16 cellular contexts compared by ENCODE assay signal in genomic region chr16:86570542-86571196, GRCh38. TPM values are rescaled to one million over a fixed set of nuclear protein-coding genes. Genes with fewer than 3 reads are reported as not detected.
DNase-seq lines count a peak whose midpoint lies in the region; ATAC-seq and TF ChIP-seq lines count a peak whose summit lies in the region.
"Had no signal": no experiment of that assay in that cellular context is flagged by ENCODE, and none has a peak within 500 bp of the region (broad histone marks: within the 10 kb centered on the region; RNA-seq: fewer than 3 reads in every experiment).

No MANE protein-coding gene starts in this region.

- H3K9ac ChIP-seq in GM23248: peak overlapping the region; percentile 88
- peak overlapping the region; percentile 34 for H3K9ac ChIP-seq in SU-DHL-6 (ENCODE audit: low read length)

- peak overlapping the region; percentile 79 for H3K4me3 ChIP-seq in GM23248
- peak overlapping the region; percentile 22 for H3K4me3 ChIP-seq in SU-DHL-6 (ENCODE audit: insufficient read depth, low read length, poor library complexity, severe bottlenecking)
- H3K4me3 ChIP-seq in fibroblast of pulmonary artery (replicated peaks; ENCODE audit: low read depth, low read length): peak overlapping the region; percentile 77
- peak overlapping the region; percentile 78 for H3K4me3 ChIP-seq in retinal pigment epithelial cell (ENCODE audit: low read length)
- H3K4me3 ChIP-seq: body of pancreas, SK-N-MC had no signal

- H3K36me3 Mint-ChIP-seq in activated CD4-positive, alpha-beta memory T cell treated with anti-CD3 and anti-CD28 coated beads for 36 hours: no peaks in the 10 kb centered on the region

- no peak for ATAC-seq in HG02840 (IDR thresholded peaks at IDR 0.05; ENCODE audit: low FRiP score, unreplicated experiment)
- ATAC-seq: activated T-cell treated with anti-CD3 and anti-CD28 coated beads, Interleukin-2, amount 50 U/mL, for 72 hours; body of pancreas had no signal

- no peaks in the 10 kb centered on the region for H4K20me1 ChIP-seq in GM23248 (ENCODE audit: insufficient read depth)
- H4K20me1 ChIP-seq in SU-DHL-6 (ENCODE audit: low read depth, low read length): no peaks in the 10 kb centered on the region

- H3K9me3 Mint-ChIP-seq in activated CD4-positive, alpha-beta memory T cell treated with anti-CD3 and anti-CD28 coated beads for 36 hours: no peaks in the 10 kb centered on the region
- H3K9me3 Mint-ChIP-seq: activated T-cell treated with anti-CD3 and anti-CD28 coated beads, Interleukin-2, amount 50 U/mL, for 72 hours had no signal

- H3K4me3 Mint-ChIP-seq in activated CD4-positive, alpha-beta memory T cell treated with anti-CD3 and anti-CD28 coated beads for 36 hours: no peak overlapping the region
- H3K4me3 Mint-ChIP-seq: activated T-cell treated with anti-CD3 and anti-CD28 coated beads, Interleukin-2, amount 50 U/mL, for 72 hours had no signal

- POLR2A ChIA-PET in activated CD4-positive, alpha-beta memory T cell treated with anti-CD3 and anti-CD28 coated beads for 36 hours (lab: Charles Lee): no interaction called here

- H3K27me3 ChIP-seq in GM23248 (replicated peaks; ENCODE audit: insufficient read depth): peaks cover 3% of the 10 kb centered on the region; the same call in 1 of the 2 replicates
- H3K27me3 ChIP-seq in SU-DHL-6 (ENCODE audit: low read length): no peaks in the 10 kb centered on the region

- H3K4me1 ChIP-seq in GM23248 (ENCODE audit: insufficient read depth): peaks cover 24% of the 10 kb centered on the region; the same call in 1 of the 2 replicates

- H3K27me3 Mint-ChIP-seq in activated CD4-positive, alpha-beta memory T cell treated with anti-CD3 and anti-CD28 coated beads for 36 hours: peaks cover 59% of the 10 kb centered on the region

- H3K4me2 ChIP-seq in GM23248 (ENCODE audit: unreplicated experiment) (peak overlapping the region; percentile 70), SU-DHL-6 (ENCODE audit: low read depth, low read length, poor library complexity, severe bottlenecking) (peak overlapping the region; percentile 51)

- in situ Hi-C loops in GM23248 (cut with MboI): no loop called here

- peaks cover 16% of the 10 kb centered on the region for H3F3A ChIP-seq in GM23248 (ENCODE audit: insufficient read depth)
- H3F3A ChIP-seq in SU-DHL-6 (ENCODE audit: insufficient read depth): 0 out of 2 replicates have a peak, but pooled peaks cover 4% of the 10 kb centered on the region

- H3K9me2 ChIP-seq in GM23248 (ENCODE audit: insufficient read depth) (no peaks in the 10 kb centered on the region), SU-DHL-6 (replicated peaks; ENCODE audit: insufficient read depth, low read length) (no peaks in the 10 kb centered on the region)

- WGBS in GM23248 (ENCODE audit: low coverage in 1 of 2, low lambda C conversion rate in 2 of 2, missing lambda C conversion rate in 2 of 2), 2 experiments: 71 to 73% methylated on average over 16 of the region's 16 CpGs

- no peak overlapping the region for H3K27ac Mint-ChIP-seq in activated CD4-positive, alpha-beta memory T cell treated with anti-CD3 and anti-CD28 coated beads for 36 hours
- H3K27ac Mint-ChIP-seq: activated T-cell treated with anti-CD3 and anti-CD28 coated beads, Interleukin-2, amount 50 U/mL, for 72 hours had no signal

- no peak for DNase-seq in GM23248
- DNase-seq in fibroblast of pulmonary artery (ENCODE audit: low read depth): no peak
- DNase-seq in retinal pigment epithelial cell (ENCODE audit: low read depth): no peak
- DNase-seq in activated CD4-positive, alpha-beta memory T cell treated with anti-CD3 and anti-CD28 coated beads for 36 hours: no peak
- DNase-seq in activated effector memory CD4-positive, alpha-beta T cell treated with Interleukin-2 at 50 U/mL for 16 hours: no peak
- DNase-seq: activated CD4-positive, alpha-beta T cell treated with anti-CD3 and anti-CD28 coated beads for 1 hour; activated T-cell treated with anti-CD3 and anti-CD28 coated beads, Interleukin-2, amount 50 U/mL, for 72 hours; body of pancreas; NCI-H1417; NCI-H748 treated with DMSO at 0.1 percent for 48 hours; occipital lobe; stimulated activated CD4-positive, alpha-beta T cell treated with anti-CD3 and anti-CD28 coated beads, Interleukin-4, amount 100 ng/mL, for 1 hour; stimulated activated naive CD4-positive, alpha-beta T cell had no signal

- peaks cover 69% of the 10 kb centered on the region for H3K79me2 ChIP-seq in GM23248 (ENCODE audit: insufficient read depth)
- H3K79me2 ChIP-seq in SU-DHL-6 (ENCODE audit: insufficient read depth, low read length): no peaks in the 10 kb centered on the region

- CTCF ChIA-PET in activated CD4-positive, alpha-beta memory T cell treated with anti-CD3 and anti-CD28 coated beads for 36 hours (lab: Charles Lee): interaction anchor here (0.6 to 1.4 kb wide), 4 partner anchors 9 to 491 kb away, joined by 3 to 4 read pairs (median 3); no protein-coding TSS in a partner anchor

- peaks cover 3% of the 10 kb centered on the region for H3K4me1 Mint-ChIP-seq in activated CD4-positive, alpha-beta memory T cell treated with anti-CD3 and anti-CD28 coated beads for 36 hours (ENCODE audit: low read depth)

- TF ChIP-seq CTCF in SU-DHL-6 (IDR thresholded peaks at IDR 0.05; ENCODE audit: insufficient read depth, low read length, poor library complexity, severe bottlenecking): no peak
- no peak for TF ChIP-seq CTCF in fibroblast of pulmonary artery (IDR thresholded peaks at IDR 0.05; ENCODE audit: low read length, missing control alignments)
- TF ChIP-seq CTCF in retinal pigment epithelial cell (conservative IDR thresholded peaks at IDR 0.05; ENCODE audit: low read depth, low read length): no peak

- H3K9me3 ChIP-seq in GM23248 (ENCODE audit: low read depth) (no peaks in the 10 kb centered on the region), SU-DHL-6 (ENCODE audit: insufficient read depth, low read length) (no peaks in the 10 kb centered on the region)
- H3K9me3 ChIP-seq: body of pancreas had no signal

- H3K36me3 ChIP-seq in GM23248 (ENCODE audit: low read depth) (no peaks in the 10 kb centered on the region), SU-DHL-6 (ENCODE audit: low read length) (no peaks in the 10 kb centered on the region)

- intact Hi-C loops in activated CD4-positive, alpha-beta memory T cell treated with anti-CD3 and anti-CD28 coated beads for 36 hours (cut with micrococcal nuclease): no loop called here

- H3K27ac ChIP-seq in GM23248: no peak overlapping the region
- peak overlapping the region; percentile 41; the same call in 1 of the 2 replicates for H3K27ac ChIP-seq in SU-DHL-6 (ENCODE audit: low read depth, low read length)
- H3K27ac ChIP-seq: body of pancreas, SK-N-MC had no signal

- H2AFZ ChIP-seq in GM23248 (no peak overlapping the region), SU-DHL-6 (ENCODE audit: low read depth, low read length, severe bottlenecking) (peak overlapping the region; percentile 52)

RNA-seq across cellular contexts. Expression of gene FOXC2, which starts 4.0 kb away (rescaled TPM):
- 0.51 and 1.2 TPM in 2 replicates for total RNA-seq in GM23248 (2014; rRNA removed; shearing (Covaris generic))
- 2.5 and 3.0 TPM in 2 replicates for polyA plus RNA-seq in GM23248 (2016; fragmentation: Nextera tagmentation; extraction: Ambion mirVana)
- total RNA-seq in activated CD4-positive, alpha-beta memory T cell treated with anti-CD3 and anti-CD28 coated beads for 36 hours: not detected
- total RNA-seq: activated T-cell treated with anti-CD3 and anti-CD28 coated beads, Interleukin-2, amount 50 U/mL, for 72 hours had no signal

RNA-seq across cellular contexts. Expression of gene FOXL1, which starts 7.7 kb away (rescaled TPM):
- 13.0 and 14.5 TPM in 2 replicates for total RNA-seq in GM23248 (2014; rRNA removed; shearing (Covaris generic))
- 4.7 and 4.9 TPM in 2 replicates for polyA plus RNA-seq in GM23248 (2016; fragmentation: Nextera tagmentation; extraction: Ambion mirVana)
- not detected for total RNA-seq in activated CD4-positive, alpha-beta memory T cell treated with anti-CD3 and anti-CD28 coated beads for 36 hours

RNA-seq across cellular contexts. Expression of gene MTHFSD, which starts 15.6 kb away (rescaled TPM):
- 12.9 and 14.0 TPM in 2 replicates for total RNA-seq in GM23248 (2014; rRNA removed; shearing (Covaris generic))
- polyA plus RNA-seq in GM23248 (2016; fragmentation: Nextera tagmentation; extraction: Ambion mirVana): 12.4 and 14.0 TPM in 2 replicates
- total RNA-seq in activated CD4-positive, alpha-beta memory T cell treated with anti-CD3 and anti-CD28 coated beads for 36 hours: 10 to 100 TPM; 17.9 to 19.0 TPM

Comparison
In these comparisons a context has a peak if more than half of its experiments do, and no peak if none do; other contexts are left out.
1. H3K4me3 ChIP-seq: peak in every context shown above with its lines; median percentile 79 in GM23248; 78 in retinal pigment epithelial cell; 77 in fibroblast of pulmonary artery; 22 in SU-DHL-6.
2. RNA of gene FOXL1, which starts 7.7 kb away (total RNA-seq): 13.0 to 14.5 TPM in GM23248; not detected in activated CD4-positive, alpha-beta memory T cell treated with anti-CD3 and anti-CD28 coated beads for 36 hours; every median in the first group is over 10 times any median in the second.